Comparison of ENCODE assay signal across 1 cellular context in the genomic region with DNA sequence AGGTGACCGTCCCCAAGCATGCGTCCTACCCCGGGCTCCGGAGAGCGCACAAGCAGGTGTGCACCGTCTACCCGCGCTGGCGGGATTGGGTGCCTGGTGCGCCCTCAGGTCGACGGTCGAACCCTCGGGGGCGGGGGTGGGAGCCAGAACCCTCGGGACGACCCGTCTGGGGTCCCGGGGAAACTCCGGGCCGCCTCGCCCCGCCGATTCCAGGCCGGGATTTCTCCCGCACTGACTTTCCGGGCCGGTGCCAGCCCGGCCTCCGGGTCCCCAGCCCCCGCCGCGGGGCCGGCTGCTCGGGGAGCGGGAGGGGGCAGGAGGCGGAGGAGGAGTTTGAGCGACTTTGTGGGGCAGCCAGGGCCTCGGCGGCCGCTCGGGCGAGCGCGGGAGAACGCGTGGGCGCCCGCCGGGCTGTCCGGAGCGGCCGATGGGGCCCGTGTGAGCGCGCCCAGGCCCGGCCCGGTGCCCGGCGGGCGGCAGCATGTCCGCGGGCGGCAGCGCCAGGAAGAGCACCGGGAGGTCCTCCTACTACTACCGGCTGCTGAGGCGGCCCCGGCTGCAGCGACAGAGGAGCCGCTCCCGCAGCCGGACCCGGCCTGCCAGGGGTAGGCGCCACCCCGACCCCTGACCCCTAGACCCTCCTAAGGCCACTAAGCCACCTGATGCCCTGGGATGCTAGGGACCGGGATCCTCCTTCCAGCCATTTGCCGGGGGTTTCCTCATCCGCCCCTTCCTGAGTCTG.
TF ChIP-seq lines count a peak whose summit lies in the region.

A gene (plus strand): TSS at position 340 of the 742 bp plus-strand sequence. CDS start 142 bp downstream, at position 482.

TF ChIP-seq in HepG2, 621 proteins besides CTCF, POLR2A, EP300 and RAD21 (continued from another document and continues in another):
- no peak for TF ChIP-seq PCBP1 (IDR thresholded peaks at IDR 0.05; ENCODE audit: borderline replicate concordance, low read depth, low read length)
- TF ChIP-seq ZNF17 (CRISPR knock-in tag; IDR thresholded peaks at IDR 0.05): no peak
- TF ChIP-seq, protein P1, sequence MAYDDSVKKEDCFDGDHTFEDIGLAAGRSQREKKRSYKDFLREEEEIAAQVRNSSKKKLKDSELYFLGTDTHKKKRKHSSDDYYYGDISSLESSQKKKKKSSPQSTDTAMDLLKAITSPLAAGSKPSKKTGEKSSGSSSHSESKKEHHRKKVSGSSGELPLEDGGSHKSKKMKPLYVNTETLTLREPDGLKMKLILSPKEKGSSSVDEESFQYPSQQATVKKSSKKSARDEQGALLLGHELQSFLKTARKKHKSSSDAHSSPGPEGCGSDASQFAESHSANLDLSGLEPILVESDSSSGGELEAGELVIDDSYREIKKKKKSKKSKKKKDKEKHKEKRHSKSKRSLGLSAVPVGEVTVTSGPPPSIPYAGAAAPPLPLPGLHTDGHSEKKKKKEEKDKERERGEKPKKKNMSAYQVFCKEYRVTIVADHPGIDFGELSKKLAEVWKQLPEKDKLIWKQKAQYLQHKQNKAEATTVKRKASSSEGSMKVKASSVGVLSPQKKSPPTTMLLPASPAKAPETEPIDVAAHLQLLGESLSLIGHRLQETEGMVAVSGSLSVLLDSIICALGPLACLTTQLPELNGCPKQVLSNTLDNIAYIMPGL (CRISPR knock-in tag; IDR thresholded peaks at IDR 0.05; ENCODE audit: borderline replicate concordance in 1 of 2, low read depth in 1 of 2): peak; percentile 3 to 29; a peak in 1 of 4 replicates
- TF ChIP-seq TMF1 (CRISPR knock-in tag; IDR thresholded peaks at IDR 0.05; ENCODE audit: low read depth): no peak
- TF ChIP-seq, protein P2, sequence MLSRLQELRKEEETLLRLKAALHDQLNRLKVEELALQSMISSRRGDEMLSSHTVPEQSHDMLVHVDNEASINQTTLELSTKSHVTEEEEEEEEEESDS (CRISPR knock-in tag; IDR thresholded peaks at IDR 0.05; ENCODE audit: borderline replicate concordance): no peak
- TF ChIP-seq ZFX (CRISPR knock-in tag; IDR thresholded peaks at IDR 0.05; ENCODE audit: low read depth): peak; percentile 32; the same call in 1 of the 2 replicates
- TF ChIP-seq KLF12 (CRISPR knock-in tag; IDR thresholded peaks at IDR 0.05; ENCODE audit: borderline replicate concordance): peak; percentile 25; the same call in 1 of the 2 replicates
- TF ChIP-seq ZNF768 (CRISPR knock-in tag; IDR thresholded peaks at IDR 0.05): peak; percentile 1; the same call in 1 of the 2 replicates
- TF ChIP-seq, protein P3, sequence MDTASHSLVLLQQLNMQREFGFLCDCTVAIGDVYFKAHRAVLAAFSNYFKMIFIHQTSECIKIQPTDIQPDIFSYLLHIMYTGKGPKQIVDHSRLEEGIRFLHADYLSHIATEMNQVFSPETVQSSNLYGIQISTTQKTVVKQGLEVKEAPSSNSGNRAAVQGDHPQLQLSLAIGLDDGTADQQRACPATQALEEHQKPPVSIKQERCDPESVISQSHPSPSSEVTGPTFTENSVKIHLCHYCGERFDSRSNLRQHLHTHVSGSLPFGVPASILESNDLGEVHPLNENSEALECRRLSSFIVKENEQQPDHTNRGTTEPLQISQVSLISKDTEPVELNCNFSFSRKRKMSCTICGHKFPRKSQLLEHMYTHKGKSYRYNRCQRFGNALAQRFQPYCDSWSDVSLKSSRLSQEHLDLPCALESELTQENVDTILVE (CRISPR knock-in tag; IDR thresholded peaks at IDR 0.05): no peak
- TF ChIP-seq SOX5 (CRISPR knock-in tag; IDR thresholded peaks at IDR 0.05; ENCODE audit: borderline replicate concordance): no peak
- TF ChIP-seq ZSCAN20 (CRISPR knock-in tag; IDR thresholded peaks at IDR 0.05; ENCODE audit: borderline replicate concordance): 0 out of 2 replicates have a peak, but pooled peaks have one; percentile 28
- no peak for TF ChIP-seq SP1 (IDR thresholded peaks at IDR 0.05)
- 0 out of 2 replicates have a peak, but pooled peaks have one; percentile 22 for TF ChIP-seq SP1 (CRISPR knock-in tag; IDR thresholded peaks at IDR 0.05)
- no peak for TF ChIP-seq NFE2L1 (CRISPR knock-in tag; IDR thresholded peaks at IDR 0.05; ENCODE audit: borderline replicate concordance)
- no peak for TF ChIP-seq PITX1 (CRISPR knock-in tag; IDR thresholded peaks at IDR 0.05)
- TF ChIP-seq YEATS4 (CRISPR knock-in tag; IDR thresholded peaks at IDR 0.05; ENCODE audit: borderline replicate concordance): no peak
- TF ChIP-seq PRMT3 (CRISPR knock-in tag; IDR thresholded peaks at IDR 0.05; ENCODE audit: borderline replicate concordance, low read depth): 0 out of 2 replicates have a peak, but pooled peaks have one; percentile 49
- peak; percentile 32; the same call in 1 of the 2 replicates for TF ChIP-seq SP5 (CRISPR knock-in tag; IDR thresholded peaks at IDR 0.05; ENCODE audit: borderline replicate concordance, low read depth)
- peak; percentile 14 for TF ChIP-seq HNRNPK (IDR thresholded peaks at IDR 0.05; ENCODE audit: low read depth, low read length, poor library complexity, severe bottlenecking)
- TF ChIP-seq POLR2AphosphoS5 (IDR thresholded peaks at IDR 0.05; ENCODE audit: low read depth, low read length): no peak
- no peak for TF ChIP-seq ZNF615 (CRISPR knock-in tag; IDR thresholded peaks at IDR 0.05; ENCODE audit: borderline replicate concordance)
- no peak for TF ChIP-seq ZNF83 (CRISPR knock-in tag; IDR thresholded peaks at IDR 0.05; ENCODE audit: borderline replicate concordance)
- TF ChIP-seq, protein P4, sequence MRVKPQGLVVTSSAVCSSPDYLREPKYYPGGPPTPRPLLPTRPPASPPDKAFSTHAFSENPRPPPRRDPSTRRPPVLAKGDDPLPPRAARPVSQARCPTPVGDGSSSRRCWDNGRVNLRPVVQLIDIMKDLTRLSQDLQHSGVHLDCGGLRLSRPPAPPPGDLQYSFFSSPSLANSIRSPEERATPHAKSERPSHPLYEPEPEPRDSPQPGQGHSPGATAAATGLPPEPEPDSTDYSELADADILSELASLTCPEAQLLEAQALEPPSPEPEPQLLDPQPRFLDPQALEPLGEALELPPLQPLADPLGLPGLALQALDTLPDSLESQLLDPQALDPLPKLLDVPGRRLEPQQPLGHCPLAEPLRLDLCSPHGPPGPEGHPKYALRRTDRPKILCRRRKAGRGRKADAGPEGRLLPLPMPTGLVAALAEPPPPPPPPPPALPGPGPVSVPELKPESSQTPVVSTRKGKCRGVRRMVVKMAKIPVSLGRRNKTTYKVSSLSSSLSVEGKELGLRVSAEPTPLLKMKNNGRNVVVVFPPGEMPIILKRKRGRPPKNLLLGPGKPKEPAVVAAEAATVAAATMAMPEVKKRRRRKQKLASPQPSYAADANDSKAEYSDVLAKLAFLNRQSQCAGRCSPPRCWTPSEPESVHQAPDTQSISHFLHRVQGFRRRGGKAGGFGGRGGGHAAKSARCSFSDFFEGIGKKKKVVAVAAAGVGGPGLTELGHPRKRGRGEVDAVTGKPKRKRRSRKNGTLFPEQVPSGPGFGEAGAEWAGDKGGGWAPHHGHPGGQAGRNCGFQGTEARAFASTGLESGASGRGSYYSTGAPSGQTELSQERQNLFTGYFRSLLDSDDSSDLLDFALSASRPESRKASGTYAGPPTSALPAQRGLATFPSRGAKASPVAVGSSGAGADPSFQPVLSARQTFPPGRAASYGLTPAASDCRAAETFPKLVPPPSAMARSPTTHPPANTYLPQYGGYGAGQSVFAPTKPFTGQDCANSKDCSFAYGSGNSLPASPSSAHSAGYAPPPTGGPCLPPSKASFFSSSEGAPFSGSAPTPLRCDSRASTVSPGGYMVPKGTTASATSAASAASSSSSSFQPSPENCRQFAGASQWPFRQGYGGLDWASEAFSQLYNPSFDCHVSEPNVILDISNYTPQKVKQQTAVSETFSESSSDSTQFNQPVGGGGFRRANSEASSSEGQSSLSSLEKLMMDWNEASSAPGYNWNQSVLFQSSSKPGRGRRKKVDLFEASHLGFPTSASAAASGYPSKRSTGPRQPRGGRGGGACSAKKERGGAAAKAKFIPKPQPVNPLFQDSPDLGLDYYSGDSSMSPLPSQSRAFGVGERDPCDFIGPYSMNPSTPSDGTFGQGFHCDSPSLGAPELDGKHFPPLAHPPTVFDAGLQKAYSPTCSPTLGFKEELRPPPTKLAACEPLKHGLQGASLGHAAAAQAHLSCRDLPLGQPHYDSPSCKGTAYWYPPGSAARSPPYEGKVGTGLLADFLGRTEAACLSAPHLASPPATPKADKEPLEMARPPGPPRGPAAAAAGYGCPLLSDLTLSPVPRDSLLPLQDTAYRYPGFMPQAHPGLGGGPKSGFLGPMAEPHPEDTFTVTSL (CRISPR knock-in tag; IDR thresholded peaks at IDR 0.05; ENCODE audit: borderline replicate concordance): no peak
- 0 out of 2 replicates have a peak, but pooled peaks have one; percentile 12 for TF ChIP-seq ZNF577 (CRISPR knock-in tag; IDR thresholded peaks at IDR 0.05; ENCODE audit: borderline replicate concordance, low read depth)
- TF ChIP-seq, protein P5, sequence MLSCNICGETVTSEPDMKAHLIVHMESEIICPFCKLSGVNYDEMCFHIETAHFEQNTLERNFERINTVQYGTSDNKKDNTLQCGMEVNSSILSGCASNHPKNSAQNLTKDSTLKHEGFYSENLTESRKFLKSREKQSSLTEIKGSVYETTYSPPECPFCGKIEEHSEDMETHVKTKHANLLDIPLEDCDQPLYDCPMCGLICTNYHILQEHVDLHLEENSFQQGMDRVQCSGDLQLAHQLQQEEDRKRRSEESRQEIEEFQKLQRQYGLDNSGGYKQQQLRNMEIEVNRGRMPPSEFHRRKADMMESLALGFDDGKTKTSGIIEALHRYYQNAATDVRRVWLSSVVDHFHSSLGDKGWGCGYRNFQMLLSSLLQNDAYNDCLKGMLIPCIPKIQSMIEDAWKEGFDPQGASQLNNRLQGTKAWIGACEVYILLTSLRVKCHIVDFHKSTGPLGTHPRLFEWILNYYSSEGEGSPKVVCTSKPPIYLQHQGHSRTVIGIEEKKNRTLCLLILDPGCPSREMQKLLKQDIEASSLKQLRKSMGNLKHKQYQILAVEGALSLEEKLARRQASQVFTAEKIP (CRISPR knock-in tag; IDR thresholded peaks at IDR 0.05; ENCODE audit: borderline replicate concordance): no peak
- 0 out of 2 replicates have a peak, but pooled peaks have one; percentile 13 for TF ChIP-seq ZNF746 (CRISPR knock-in tag; IDR thresholded peaks at IDR 0.05)
- TF ChIP-seq, protein P6, sequence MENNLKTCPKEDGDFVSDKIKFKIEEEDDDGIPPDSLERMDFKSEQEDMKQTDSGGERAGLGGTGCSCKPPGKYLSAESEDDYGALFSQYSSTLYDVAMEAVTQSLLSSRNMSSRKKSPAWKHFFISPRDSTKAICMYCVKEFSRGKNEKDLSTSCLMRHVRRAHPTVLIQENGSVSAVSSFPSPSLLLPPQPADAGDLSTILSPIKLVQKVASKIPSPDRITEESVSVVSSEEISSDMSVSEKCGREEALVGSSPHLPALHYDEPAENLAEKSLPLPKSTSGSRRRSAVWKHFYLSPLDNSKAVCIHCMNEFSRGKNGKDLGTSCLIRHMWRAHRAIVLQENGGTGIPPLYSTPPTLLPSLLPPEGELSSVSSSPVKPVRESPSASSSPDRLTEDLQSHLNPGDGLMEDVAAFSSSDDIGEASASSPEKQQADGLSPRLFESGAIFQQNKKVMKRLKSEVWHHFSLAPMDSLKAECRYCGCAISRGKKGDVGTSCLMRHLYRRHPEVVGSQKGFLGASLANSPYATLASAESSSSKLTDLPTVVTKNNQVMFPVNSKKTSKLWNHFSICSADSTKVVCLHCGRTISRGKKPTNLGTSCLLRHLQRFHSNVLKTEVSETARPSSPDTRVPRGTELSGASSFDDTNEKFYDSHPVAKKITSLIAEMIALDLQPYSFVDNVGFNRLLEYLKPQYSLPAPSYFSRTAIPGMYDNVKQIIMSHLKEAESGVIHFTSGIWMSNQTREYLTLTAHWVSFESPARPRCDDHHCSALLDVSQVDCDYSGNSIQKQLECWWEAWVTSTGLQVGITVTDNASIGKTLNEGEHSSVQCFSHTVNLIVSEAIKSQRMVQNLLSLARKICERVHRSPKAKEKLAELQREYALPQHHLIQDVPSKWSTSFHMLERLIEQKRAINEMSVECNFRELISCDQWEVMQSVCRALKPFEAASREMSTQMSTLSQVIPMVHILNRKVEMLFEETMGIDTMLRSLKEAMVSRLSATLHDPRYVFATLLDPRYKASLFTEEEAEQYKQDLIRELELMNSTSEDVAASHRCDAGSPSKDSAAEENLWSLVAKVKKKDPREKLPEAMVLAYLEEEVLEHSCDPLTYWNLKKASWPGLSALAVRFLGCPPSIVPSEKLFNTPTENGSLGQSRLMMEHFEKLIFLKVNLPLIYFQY (CRISPR knock-in tag; IDR thresholded peaks at IDR 0.05; ENCODE audit: borderline replicate concordance): peak; percentile 97; the same call in 1 of the 2 replicates
- TF ChIP-seq ETV6 (CRISPR knock-in tag; conservative IDR thresholded peaks at IDR 0.05): no peak
- TF ChIP-seq, protein P7, sequence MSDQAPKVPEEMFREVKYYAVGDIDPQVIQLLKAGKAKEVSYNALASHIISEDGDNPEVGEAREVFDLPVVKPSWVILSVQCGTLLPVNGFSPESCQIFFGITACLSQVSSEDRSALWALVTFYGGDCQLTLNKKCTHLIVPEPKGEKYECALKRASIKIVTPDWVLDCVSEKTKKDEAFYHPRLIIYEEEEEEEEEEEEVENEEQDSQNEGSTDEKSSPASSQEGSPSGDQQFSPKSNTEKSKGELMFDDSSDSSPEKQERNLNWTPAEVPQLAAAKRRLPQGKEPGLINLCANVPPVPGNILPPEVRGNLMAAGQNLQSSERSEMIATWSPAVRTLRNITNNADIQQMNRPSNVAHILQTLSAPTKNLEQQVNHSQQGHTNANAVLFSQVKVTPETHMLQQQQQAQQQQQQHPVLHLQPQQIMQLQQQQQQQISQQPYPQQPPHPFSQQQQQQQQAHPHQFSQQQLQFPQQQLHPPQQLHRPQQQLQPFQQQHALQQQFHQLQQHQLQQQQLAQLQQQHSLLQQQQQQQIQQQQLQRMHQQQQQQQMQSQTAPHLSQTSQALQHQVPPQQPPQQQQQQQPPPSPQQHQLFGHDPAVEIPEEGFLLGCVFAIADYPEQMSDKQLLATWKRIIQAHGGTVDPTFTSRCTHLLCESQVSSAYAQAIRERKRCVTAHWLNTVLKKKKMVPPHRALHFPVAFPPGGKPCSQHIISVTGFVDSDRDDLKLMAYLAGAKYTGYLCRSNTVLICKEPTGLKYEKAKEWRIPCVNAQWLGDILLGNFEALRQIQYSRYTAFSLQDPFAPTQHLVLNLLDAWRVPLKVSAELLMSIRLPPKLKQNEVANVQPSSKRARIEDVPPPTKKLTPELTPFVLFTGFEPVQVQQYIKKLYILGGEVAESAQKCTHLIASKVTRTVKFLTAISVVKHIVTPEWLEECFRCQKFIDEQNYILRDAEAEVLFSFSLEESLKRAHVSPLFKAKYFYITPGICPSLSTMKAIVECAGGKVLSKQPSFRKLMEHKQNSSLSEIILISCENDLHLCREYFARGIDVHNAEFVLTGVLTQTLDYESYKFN (CRISPR knock-in tag; conservative IDR thresholded peaks at IDR 0.05): peak; percentile 33; the same call in 1 of the 2 replicates
